17 cellular contexts compared by ENCODE assay signal in the genomic region with DNA sequence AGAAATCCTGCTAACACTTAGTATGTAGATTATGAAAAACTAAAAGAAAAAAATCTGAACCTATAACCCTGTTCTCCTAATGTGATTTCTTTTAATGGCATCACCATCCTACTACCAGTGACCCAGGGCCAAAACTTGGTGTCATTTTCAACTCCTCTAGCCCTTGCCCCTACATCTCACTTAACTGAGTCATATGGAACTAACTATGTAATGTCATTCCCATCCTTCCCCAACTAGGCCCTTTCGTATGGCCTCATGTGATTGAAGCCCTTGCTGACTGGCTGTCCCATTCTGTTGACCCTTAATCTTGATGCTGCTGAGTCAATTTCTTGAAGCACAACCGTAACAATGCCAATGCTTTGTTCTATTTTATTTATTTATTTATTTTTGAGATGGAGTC. TPM values are rescaled to one million over a fixed set of nuclear protein-coding genes. Genes with fewer than 3 reads are reported as not detected.
DNase-seq lines count a peak whose midpoint lies in the region; ATAC-seq, FAIRE-seq and TF ChIP-seq lines count a peak whose summit lies in the region.
"Had no signal": no experiment of that assay in that cellular context is flagged by ENCODE, and none has a peak within 500 bp of the region (broad histone marks: within the 10 kb centered on the region; RNA-seq: fewer than 3 reads in every experiment).

No MANE protein-coding gene starts in this region.

- H3K79me2 ChIP-seq in astrocyte (ENCODE audit: insufficient read depth, low read length) (peaks cover 24% of the 10 kb centered on the region), keratinocyte (ENCODE audit: control insufficient read depth, insufficient read depth, low read length) (peaks cover 12% of the 10 kb centered on the region)

- dilution Hi-C loops in keratinocyte (cut with MboI; ENCODE audit: extremely low pct_ligation_motif_present, low sequenced_read_pairs), result no loop called here

- H3K36me3 ChIP-seq in astrocyte (ENCODE audit: insufficient read depth, low read length) (peaks cover 4% of the 10 kb centered on the region), keratinocyte (ENCODE audit: control insufficient read depth in 2 of 2, extremely low read depth in 1 of 2, insufficient read depth in 2 of 2, low read length in 2 of 2) (peaks cover 0 to 5% of the 10 kb centered on the region in 2 experiments), suprapubic skin (peaks cover 12% of the 10 kb centered on the region)

- CTCF ChIA-PET in activated CD8-positive, alpha-beta memory T cell treated with anti-CD3 and anti-CD28 coated beads, Interleukin-2, amount 10 ng/mL, durations not matched to agents 7 days and 5 days (lab: Charles Lee), result interaction anchor here (0.7 to 3.8 kb wide), 10 partner anchors 8 to 438 kb away, joined by 3 to 33 read pairs (median 4); a partner anchor contains a TSS

- no peaks in the 10 kb centered on the region for H3K9me1 ChIP-seq in keratinocyte (ENCODE audit: control insufficient read depth, extremely low read depth, insufficient read depth, low read length)

- H3K27ac Mint-ChIP-seq in activated CD8-positive, alpha-beta memory T cell treated with anti-CD3 and anti-CD28 coated beads, Interleukin-2, amount 10 ng/mL, durations not matched to agents 7 days and 5 days, result peak overlapping the region; percentile 48
- H3K27ac Mint-ChIP-seq in astrocyte (ENCODE audit: unreplicated experiment), result peak overlapping the region; percentile 79

- no peaks in the 10 kb centered on the region for H3K27me3 Mint-ChIP-seq in activated CD8-positive, alpha-beta memory T cell treated with anti-CD3 and anti-CD28 coated beads, Interleukin-2, amount 10 ng/mL, durations not matched to agents 7 days and 5 days
- no peaks in the 10 kb centered on the region for H3K27me3 Mint-ChIP-seq in astrocyte (ENCODE audit: low read depth, unreplicated experiment)

- no peak for ATAC-seq in activated CD8-positive, alpha-beta memory T cell treated with anti-CD3 and anti-CD28 coated beads, Interleukin-2, amount 10 ng/mL, durations not matched to agents 7 days and 5 days
- no peak for ATAC-seq in HG03432 (IDR thresholded peaks at IDR 0.05; ENCODE audit: unreplicated experiment)

- H3K9ac ChIP-seq in astrocyte (ENCODE audit: low read length), result no peak overlapping the region
- peak overlapping the region; percentile 77 for H3K9ac ChIP-seq in keratinocyte (ENCODE audit: control insufficient read depth, extremely low read depth, insufficient read depth, low read length)

- WGBS in suprapubic skin, result 77% methylated on average over 2 of the region's 2 CpGs

- no peaks in the 10 kb centered on the region for H3K27me3 ChIP-seq in astrocyte (ENCODE audit: insufficient read depth, low read length)
- no peaks in the 10 kb centered on the region for H3K27me3 ChIP-seq in keratinocyte (ENCODE audit: control insufficient read depth, extremely low read depth, insufficient read depth, low read length)
- no peaks in the 10 kb centered on the region for H3K27me3 ChIP-seq in suprapubic skin
- H3K27me3 ChIP-seq: adrenal gland, SJSA1 had no signal

- H3K9me3 ChIP-seq in astrocyte (ENCODE audit: insufficient read depth, low read depth, low read length) (no peaks in the 10 kb centered on the region), keratinocyte (ENCODE audit: control insufficient read depth, low read depth, low read length) (no peaks in the 10 kb centered on the region), suprapubic skin (no peaks in the 10 kb centered on the region)
- H3K9me3 ChIP-seq: adrenal gland, SJSA1 had no signal

- H3K36me3 Mint-ChIP-seq in activated CD8-positive, alpha-beta memory T cell treated with anti-CD3 and anti-CD28 coated beads, Interleukin-2, amount 10 ng/mL, durations not matched to agents 7 days and 5 days, result peaks cover 27% of the 10 kb centered on the region
- no peaks in the 10 kb centered on the region for H3K36me3 Mint-ChIP-seq in astrocyte (ENCODE audit: low read depth, unreplicated experiment)

- peaks cover 35% of the 10 kb centered on the region for H3K4me1 Mint-ChIP-seq in activated CD8-positive, alpha-beta memory T cell treated with anti-CD3 and anti-CD28 coated beads, Interleukin-2, amount 10 ng/mL, durations not matched to agents 7 days and 5 days
- H3K4me1 Mint-ChIP-seq in astrocyte (ENCODE audit: low read depth, unreplicated experiment), result peaks cover 11% of the 10 kb centered on the region

- H3K4me3 ChIP-seq in astrocyte (ENCODE audit: insufficient read depth, low read depth, low read length) (no peak overlapping the region), keratinocyte (ENCODE audit: control insufficient read depth in 2 of 3, extremely low read depth in 1 of 3, insufficient read depth in 2 of 3, low read depth in 1 of 3, low read length in 3 of 3) (peak overlapping the region in 1 of 3 experiments; percentile 16), suprapubic skin (no peak overlapping the region)
- H3K4me3 ChIP-seq: adrenal gland, SJSA1 had no signal

- DNase-seq in activated CD8-positive, alpha-beta memory T cell treated with anti-CD3 and anti-CD28 coated beads, Interleukin-2, amount 10 ng/mL, durations not matched to agents 7 days and 5 days, result no peak
- DNase-seq in activated CD8-positive, alpha-beta memory T cell treated with anti-CD3 and anti-CD28 coated beads, Interleukin-2, amount 50 U/mL, for 4 hours, result no peak
- DNase-seq in astrocyte (ENCODE audit: low read depth) (no peak), keratinocyte (ENCODE audit: low read depth, low spot score) (no peak), suprapubic skin (ENCODE audit: low spot score in 2 of 2) (no peak), nucleus accumbens (lab: John Stamatoyannopoulos, UW) (no peak)
- no peak for DNase-seq in activated CD4-positive, alpha-beta T cell treated with anti-CD3 and anti-CD28 coated beads for 1 hour
- DNase-seq: activated CD4-positive, alpha-beta T cell treated with anti-CD3 and anti-CD28 coated beads for 4 hours; activated T-cell treated with anti-CD3 and anti-CD28 coated beads, Interleukin-2, amount 50 U/mL, for 4 hours; adrenal gland; DMS153; left cardiac atrium; NCI-H446; T1000 had no signal

- H3K4me1 ChIP-seq in astrocyte (ENCODE audit: insufficient read depth, low read length) (peaks cover 7% of the 10 kb centered on the region), keratinocyte (ENCODE audit: control insufficient read depth, extremely low read depth, insufficient read depth, low read length) (peaks cover 25% of the 10 kb centered on the region), suprapubic skin (peaks cover 31% of the 10 kb centered on the region)

- FAIRE-seq in astrocyte (lab: Jason Lieb, UNC) (no peak), keratinocyte (lab: Jason Lieb, UNC) (no peak)

- no peak overlapping the region for H3K4me3 Mint-ChIP-seq in activated CD8-positive, alpha-beta memory T cell treated with anti-CD3 and anti-CD28 coated beads, Interleukin-2, amount 10 ng/mL, durations not matched to agents 7 days and 5 days
- no peak overlapping the region for H3K4me3 Mint-ChIP-seq in astrocyte (ENCODE audit: unreplicated experiment)
- H3K4me3 Mint-ChIP-seq: activated T-cell treated with anti-CD3 and anti-CD28 coated beads, Interleukin-2, amount 50 U/mL, for 4 hours had no signal

- no peak for TF ChIP-seq EP300 in suprapubic skin (IDR thresholded peaks at IDR 0.05)

- H2AFZ ChIP-seq in astrocyte (ENCODE audit: low read depth, low read length) (no peak overlapping the region), keratinocyte (ENCODE audit: control insufficient read depth, low read length) (no peak overlapping the region)

- no peak for TF ChIP-seq POLR2A in suprapubic skin (IDR thresholded peaks at IDR 0.05)

- H3K9me3 Mint-ChIP-seq in activated CD8-positive, alpha-beta memory T cell treated with anti-CD3 and anti-CD28 coated beads, Interleukin-2, amount 10 ng/mL, durations not matched to agents 7 days and 5 days (ENCODE audit: low read depth), result no peaks in the 10 kb centered on the region
- no peaks in the 10 kb centered on the region for H3K9me3 Mint-ChIP-seq in astrocyte (ENCODE audit: unreplicated experiment)
- H3K9me3 Mint-ChIP-seq: activated T-cell treated with anti-CD3 and anti-CD28 coated beads, Interleukin-2, amount 50 U/mL, for 4 hours had no signal

- H3K4me2 ChIP-seq in astrocyte (ENCODE audit: low read length), result no peak overlapping the region
- peak overlapping the region; percentile 91 for H3K4me2 ChIP-seq in keratinocyte (ENCODE audit: control insufficient read depth, extremely low read depth, insufficient read depth, low read depth, low read length)

- H3K27ac ChIP-seq in astrocyte (ENCODE audit: low read depth, low read length) (no peak overlapping the region), keratinocyte (ENCODE audit: control insufficient read depth, insufficient read depth, low read length) (peak overlapping the region; percentile 96), suprapubic skin (peak overlapping the region; percentile 37)
- H3K27ac ChIP-seq: C4-2B had no signal

- peaks cover 13% of the 10 kb centered on the region for H4K20me1 ChIP-seq in astrocyte (ENCODE audit: insufficient read depth, low read length)
- no peaks in the 10 kb centered on the region for H4K20me1 ChIP-seq in keratinocyte (ENCODE audit: control insufficient read depth, extremely low read depth, insufficient read depth, low read length)

- TF ChIP-seq CTCF in astrocyte (IDR thresholded peaks at IDR 0.05; ENCODE audit: insufficient read depth, low read depth, low read length) (no peak), keratinocyte (optimal IDR thresholded peaks at IDR 0.05 in 1 of 3, IDR thresholded peaks at IDR 0.05 in 1 of 3, conservative IDR thresholded peaks at IDR 0.05 in 1 of 3; ENCODE audit: extremely low read depth in 1 of 3, insufficient read depth in 2 of 3, low read length in 3 of 3) (no peak), suprapubic skin (IDR thresholded peaks at IDR 0.05) (no peak)

RNA-seq across cellular contexts. Expression of a gene that starts 7.6 kb away (rescaled TPM):
- 10 to 100 TPM; 13.3 to 16.1 TPM for total RNA-seq in activated CD8-positive, alpha-beta memory T cell treated with anti-CD3 and anti-CD28 coated beads, Interleukin-2, amount 10 ng/mL, durations not matched to agents 7 days and 5 days
- total RNA-seq in astrocyte (10.9 and 11.6 TPM in 2 replicates), suprapubic skin (10 to 100 TPM; 11.6 to 20.5 (median 18.3) TPM)
- polyA plus RNA-seq in keratinocyte, result 11.2 to 12.4 TPM (median 11.7 TPM) in 3 replicates
- polyA plus RNA-seq in keratinocyte (2011; ENCODE audit: low read depth), result 7.8 TPM
- 7.7 and 9.2 TPM in 2 replicates for polyA plus RNA-seq in keratinocyte (2011; cell fraction: cytosol; rRNA removed)
- polyA plus RNA-seq in keratinocyte (2011; cell fraction: nucleus; rRNA removed), result 7.5 and 8.8 TPM in 2 replicates
- 8.0 and 8.7 TPM in 2 replicates for polyA plus RNA-seq in keratinocyte (2012; ENCODE audit: low replicate concordance)
- 2.4 to 10.9 TPM (median 8.1 TPM) in 3 replicates for polyA minus RNA-seq in keratinocyte
- polyA minus RNA-seq in keratinocyte (2011; cell fraction: cytosol; rRNA and poly(A)+ RNA removed), result 7.1 TPM
- 3.0 and 5.8 TPM in 2 replicates for polyA minus RNA-seq in keratinocyte (2011; cell fraction: nucleus; rRNA and poly(A)+ RNA removed)

RNA-seq across cellular contexts. Expression of a gene that starts 7.7 kb away (rescaled TPM):
- total RNA-seq in activated CD8-positive, alpha-beta memory T cell treated with anti-CD3 and anti-CD28 coated beads, Interleukin-2, amount 10 ng/mL, durations not matched to agents 7 days and 5 days, result 10 to 100 TPM; 13.5 to 15.0 TPM
- 5.2 and 6.0 TPM in 2 replicates for total RNA-seq in astrocyte
- polyA plus RNA-seq in keratinocyte, result 5.0 to 7.9 TPM (median 6.4 TPM) in 3 replicates
- polyA plus RNA-seq in keratinocyte (2011; ENCODE audit: low read depth), result 7.0 TPM
- 4.2 and 6.6 TPM in 2 replicates for polyA plus RNA-seq in keratinocyte (2011; cell fraction: cytosol; rRNA removed)
- 5.9 and 6.5 TPM in 2 replicates for polyA plus RNA-seq in keratinocyte (2011; cell fraction: nucleus; rRNA removed)
- polyA plus RNA-seq in keratinocyte (2012; ENCODE audit: low replicate concordance), result 5.2 and 7.4 TPM in 2 replicates
- 1.7 to 2.9 TPM (median 1.9 TPM) in 3 replicates for polyA minus RNA-seq in keratinocyte
- polyA minus RNA-seq in keratinocyte (2011; cell fraction: cytosol; rRNA and poly(A)+ RNA removed), result 10.7 TPM
- polyA minus RNA-seq in keratinocyte (2011; cell fraction: nucleus; rRNA and poly(A)+ RNA removed), result 5.0 and 7.8 TPM in 2 replicates
- 10 to 100 TPM in 2 of 4 donors, 1 to 10 TPM in 2; 6.8 to 11.0 (median 9.2) TPM for total RNA-seq in suprapubic skin
